ENCODE assay signal across 19 cellular contexts in the genomic region with DNA sequence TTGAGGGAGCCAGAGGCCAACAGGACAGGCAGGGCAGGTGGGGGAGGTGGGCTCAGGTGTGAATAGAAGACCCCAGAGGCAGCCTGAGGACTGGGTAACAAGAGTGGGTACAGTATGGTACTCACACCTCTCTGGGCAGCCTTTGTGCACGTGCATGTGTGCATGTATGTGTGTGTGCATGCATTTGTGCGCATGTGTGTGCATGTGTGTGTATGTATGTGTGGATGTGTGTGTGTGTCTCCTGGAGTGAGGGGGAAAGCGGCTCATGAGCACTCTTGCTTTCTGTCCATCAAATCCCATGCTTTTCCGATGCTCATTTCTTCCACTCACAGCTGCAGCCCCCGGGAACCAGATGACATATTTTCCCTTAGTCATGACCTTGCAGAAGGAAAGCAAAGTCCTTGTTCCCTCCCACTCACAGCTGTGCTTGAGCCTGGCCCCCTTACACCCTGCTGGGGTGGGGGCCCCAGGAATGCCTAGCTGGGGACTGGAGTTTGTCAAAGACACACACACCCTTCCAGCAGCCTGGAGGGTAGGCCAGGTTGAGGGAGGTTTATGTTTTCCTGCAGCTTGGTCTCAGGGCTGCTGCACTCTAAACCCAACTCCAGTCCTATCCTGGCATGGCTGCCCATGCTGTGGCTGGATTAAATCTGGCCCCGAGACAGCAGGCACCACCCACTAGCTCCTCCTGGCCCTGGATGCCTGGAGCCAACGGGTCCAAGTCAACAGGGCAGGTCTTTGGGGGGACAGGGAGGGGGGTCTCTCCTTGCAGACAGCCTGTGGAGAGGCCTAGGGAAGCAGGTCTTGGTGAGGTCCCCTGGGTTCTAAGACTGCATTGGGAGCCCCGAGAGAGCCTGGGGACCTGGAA. TPM values are rescaled to one million over a fixed set of nuclear protein-coding genes. Genes with fewer than 3 reads are reported as not detected.
"Had no signal": no experiment of that assay in that cellular context is flagged by ENCODE, and none has a peak within 500 bp of the region (broad histone marks: within the 10 kb centered on the region; RNA-seq: fewer than 3 reads in every experiment).

No MANE protein-coding gene starts in this region.

- DNase-seq: activated CD4-positive, alpha-beta T cell treated with anti-CD3 and anti-CD28 coated beads, Interleukin-2, amount 50 U/mL, for 4 hours; activated CD4-positive, CD25-positive, alpha-beta regulatory T cell treated with anti-CD3 and anti-CD28 coated beads, Interleukin-2, amount 50 U/mL, for 72 hours; activated naive CD4-positive, alpha-beta T cell treated with anti-CD3 and anti-CD28 coated beads for 36 hours; activated T-cell treated with anti-CD3 and anti-CD28 coated beads for 4 hours; hippocampal formation; left ventricle myocardium inferior; natural killer cell; psoas muscle; sigmoid colon; stimulated activated CD4-positive, alpha-beta T cell treated with anti-CD3 and anti-CD28 coated beads, Interleukin-12 subunit alpha, Interleukin-12 subunit beta, amount 100 ng/mL, for 4 hours; stimulated activated CD4-positive, alpha-beta T cell treated with anti-CD3 and anti-CD28 coated beads, Interleukin-2, amount 100 ng/mL, for 24 hours; T-helper 1 cell; T1000; thyroid gland had no signal

- H3K27ac Mint-ChIP-seq: activated naive CD4-positive, alpha-beta T cell treated with anti-CD3 and anti-CD28 coated beads for 36 hours; activated T-helper 2 cell treated with anti-CD3 and anti-CD28 coated beads, Interferon-gamma antibody, Interleukin-2, Interleukin-4, amounts not matched to agents 10 μg/mL and 5 μg/mL and 100 μg/mL, durations not matched to agents 14 hours and 24 hours and 36 hours; natural killer cell; stimulated activated memory B cell treated with anti-CD40 and anti-IgM and Interleukin-4, amounts not matched to agents 10 μg/mL and 1 μg/mL and 100 μg/mL, for 72 hours had no signal

- H3K4me3 Mint-ChIP-seq: activated naive CD4-positive, alpha-beta T cell treated with anti-CD3 and anti-CD28 coated beads for 36 hours; natural killer cell; stimulated activated memory B cell treated with anti-CD40 and anti-IgM and Interleukin-4, amounts not matched to agents 10 μg/mL and 1 μg/mL and 100 μg/mL, for 72 hours had no signal

- H3K9me3 Mint-ChIP-seq: activated naive CD4-positive, alpha-beta T cell treated with anti-CD3 and anti-CD28 coated beads for 36 hours; activated T-helper 2 cell treated with anti-CD3 and anti-CD28 coated beads, Interferon-gamma antibody, Interleukin-2, Interleukin-4, amounts not matched to agents 10 μg/mL and 5 μg/mL and 100 μg/mL, durations not matched to agents 14 hours and 24 hours and 36 hours; natural killer cell had no signal

- ATAC-seq: natural killer cell; psoas muscle; stimulated activated memory B cell treated with anti-CD40 and anti-IgM and Interleukin-4, amounts not matched to agents 10 μg/mL and 1 μg/mL and 100 μg/mL, for 72 hours had no signal

- H3K36me3 Mint-ChIP-seq: natural killer cell; stimulated activated memory B cell treated with anti-CD40 and anti-IgM and Interleukin-4, amounts not matched to agents 10 μg/mL and 1 μg/mL and 100 μg/mL, for 72 hours had no signal

- H3K4me1 Mint-ChIP-seq: natural killer cell; stimulated activated memory B cell treated with anti-CD40 and anti-IgM and Interleukin-4, amounts not matched to agents 10 μg/mL and 1 μg/mL and 100 μg/mL, for 72 hours had no signal

RNA-seq across cellular contexts. Expression of a gene that starts 22.6 kb away (rescaled TPM):
- total RNA-seq: activated naive CD4-positive, alpha-beta T cell treated with anti-CD3 and anti-CD28 coated beads for 36 hours; activated T-helper 2 cell treated with anti-CD3 and anti-CD28 coated beads, Interferon-gamma antibody, Interleukin-2, Interleukin-4, amounts not matched to agents 10 μg/mL and 5 μg/mL and 100 μg/mL, durations not matched to agents 14 hours and 24 hours and 36 hours; cardiac septum; natural killer cell; omental fat pad; psoas muscle; sigmoid colon; vagina had no signal

RNA-seq across cellular contexts. Expression of a gene that starts 56.1 kb away (rescaled TPM):
- total RNA-seq: activated naive CD4-positive, alpha-beta T cell treated with anti-CD3 and anti-CD28 coated beads for 36 hours; activated T-helper 2 cell treated with anti-CD3 and anti-CD28 coated beads, Interferon-gamma antibody, Interleukin-2, Interleukin-4, amounts not matched to agents 10 μg/mL and 5 μg/mL and 100 μg/mL, durations not matched to agents 14 hours and 24 hours and 36 hours; left ventricle myocardium inferior; natural killer cell; psoas muscle; thyroid gland had no signal
